In the genomic region with DNA sequence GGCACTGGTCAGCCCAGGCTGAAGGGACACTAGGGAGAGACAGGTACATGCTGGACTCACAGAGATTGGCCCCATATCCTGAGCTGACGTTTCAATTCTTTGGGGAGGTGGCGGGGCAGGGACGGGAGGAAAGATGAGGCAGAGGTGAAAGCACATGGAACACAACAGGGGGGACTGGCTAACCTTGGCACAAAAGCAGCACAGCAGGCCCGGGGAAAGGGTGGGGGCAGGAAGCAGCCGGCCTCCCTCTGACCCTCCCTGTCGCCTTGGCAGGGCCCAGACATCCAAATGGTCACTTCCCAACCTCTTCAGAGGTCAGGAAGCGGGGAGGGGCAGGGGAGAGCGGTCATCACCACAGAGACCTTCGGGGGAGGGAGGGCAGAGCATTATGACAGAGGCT, we compare ENCODE assay signal across 14 cellular contexts. TPM values are rescaled to one million over a fixed set of nuclear protein-coding genes. Genes with fewer than 3 reads are reported as not detected.
DNase-seq lines count a peak whose midpoint lies in the region; ATAC-seq and TF ChIP-seq lines count a peak whose summit lies in the region.
"Had no signal": no experiment of that assay in that cellular context is flagged by ENCODE, and none has a peak within 500 bp of the region (broad histone marks: within the 10 kb centered on the region; RNA-seq: fewer than 3 reads in every experiment).

No MANE protein-coding gene starts in this region.

- peaks cover 13% of the 10 kb centered on the region for H3K4me1 ChIP-seq in Caco-2
- peaks cover 23% of the 10 kb centered on the region for H3K4me1 ChIP-seq in body of pancreas
- peaks cover 0 to 90% of the 10 kb centered on the region in 2 donors for H3K4me1 ChIP-seq in right atrium auricular region
- peaks cover 7% of the 10 kb centered on the region for H3K4me1 ChIP-seq in psoas muscle

- ATAC-seq in body of pancreas (peak; percentile 38), psoas muscle (peak; percentile 22 to 66 (median 64)), GM18873 (IDR thresholded peaks at IDR 0.05; ENCODE audit: low FRiP score, unreplicated experiment) (no peak)
- ATAC-seq: pancreas had no signal

- no TSS peak for BruUV-seq in Caco-2 (replicated peaks; lab: Mats Ljungman, UMichigan)

- H3K9me3 Mint-ChIP-seq in Caco-2 (ENCODE audit: unreplicated experiment): no peaks in the 10 kb centered on the region

- no peaks in the 10 kb centered on the region; the same call in none of the 2 replicates for H3K36me3 ChIP-seq in Caco-2 (ENCODE audit: control insufficient read depth, insufficient read depth, low read length)
- H3K36me3 ChIP-seq in body of pancreas (replicated peaks in 1 of 2; ENCODE audit: insufficient read depth in 1 of 2, low read depth in 2 of 2): no peaks in the 10 kb centered on the region
- peaks cover 28% of the 10 kb centered on the region for H3K36me3 ChIP-seq in right atrium auricular region
- peaks cover 0 to 52% of the 10 kb centered on the region in 2 donors for H3K36me3 ChIP-seq in psoas muscle (ENCODE audit: insufficient read depth in 1 of 2, low read depth in 1 of 2)
- H3K36me3 ChIP-seq: pancreas had no signal

- TF ChIP-seq CTCF in Caco-2 (IDR thresholded peaks at IDR 0.05; ENCODE audit: insufficient read depth in 1 of 2, low read depth in 1 of 2, low read length in 1 of 2, severe bottlenecking in 1 of 2, unreplicated experiment in 1 of 2) (no peak), body of pancreas (IDR thresholded peaks at IDR 0.05) (no peak), right atrium auricular region (IDR thresholded peaks at IDR 0.05) (no peak), psoas muscle (IDR thresholded peaks at IDR 0.05) (no peak)

- DNase-seq in Caco-2 (no peak), body of pancreas (peak in 3 of 4 donors; percentile 27 to 34 (median 28)), right atrium auricular region (ENCODE audit: low spot score) (peak; percentile 86), psoas muscle (peak; percentile 73 to 87), pons (ENCODE audit: low spot score) (no peak), cerebellar cortex (ENCODE audit: low spot score) (no peak), SK-N-DZ (ENCODE audit: low spot score) (no peak)
- DNase-seq: activated CD4-positive, CD25-positive, alpha-beta regulatory T cell treated with anti-CD3 and anti-CD28 coated beads, Interleukin-2, amount 50 U/mL, for 72 hours; activated naive CD4-positive, alpha-beta T cell treated with Interleukin-2 at 50 U/mL for 16 hours; NCI-H345; SIG-M5 had no signal

- no peaks in the 10 kb centered on the region for H3K27me3 Mint-ChIP-seq in Caco-2 (ENCODE audit: insufficient read depth, unreplicated experiment)
- H3K27me3 Mint-ChIP-seq: B cell had no signal

- 58 to 79% methylated on average over 9 of the region's 9 CpGs for WGBS in body of pancreas, 2 donors
- 45 to 54% (median 49%) methylated on average over 8 to 9 of the region's 9 CpGs for WGBS in psoas muscle, 3 donors

- peak overlapping the region; percentile 13 for H3K27ac Mint-ChIP-seq in Caco-2 (ENCODE audit: unreplicated experiment)
- H3K27ac Mint-ChIP-seq: B cell had no signal

- H3K27me3 ChIP-seq in Caco-2 (replicated peaks; ENCODE audit: control insufficient read depth, insufficient read depth, low read length) (no peaks in the 10 kb centered on the region), body of pancreas (no peaks in the 10 kb centered on the region), right atrium auricular region (no peaks in the 10 kb centered on the region), psoas muscle (ENCODE audit: insufficient read depth in 3 of 3, low read length in 2 of 3) (no peaks in the 10 kb centered on the region)
- H3K27me3 ChIP-seq: pancreas had no signal

- TF ChIP-seq POLR2A in body of pancreas (IDR thresholded peaks at IDR 0.05): no peak

- CTCF ChIA-PET in Caco-2 (lab: Charles Lee): no interaction called here

- no peak overlapping the region for H3K4me3 Mint-ChIP-seq in Caco-2 (ENCODE audit: unreplicated experiment)
- H3K4me3 Mint-ChIP-seq: B cell had no signal

- peaks cover 17% of the 10 kb centered on the region for H3K4me1 Mint-ChIP-seq in Caco-2 (ENCODE audit: low read depth, unreplicated experiment)

- H3K27ac ChIP-seq in body of pancreas (peak overlapping the region in 1 of 4 donors; percentile 6), right atrium auricular region (peak overlapping the region; percentile 64 to 75), psoas muscle (peak overlapping the region; percentile 46)

- POLR2A ChIA-PET in Caco-2 (lab: Charles Lee): no interaction called here

- H3K9me3 ChIP-seq in Caco-2 (no peaks in the 10 kb centered on the region), body of pancreas (no peaks in the 10 kb centered on the region), right atrium auricular region (no peaks in the 10 kb centered on the region), psoas muscle (no peaks in the 10 kb centered on the region)
- H3K9me3 ChIP-seq: pancreas had no signal

- intact Hi-C loops in Caco-2 (cut with micrococcal nuclease; ENCODE audit: unreplicated experiment): no loop called here
- intact Hi-C loops in body of pancreas (cut with DNase I): loop anchor here (10.0 kb wide), 1 partner anchor 329 kb away; no protein-coding TSS in a partner anchor
- intact Hi-C loops in psoas muscle (cut with DNase I): no loop called here

- H3K4me3 ChIP-seq in Caco-2 (ENCODE audit: low read depth, low read length): no peak overlapping the region
- no peak overlapping the region for H3K4me3 ChIP-seq in body of pancreas
- no peak overlapping the region for H3K4me3 ChIP-seq in right atrium auricular region
- H3K4me3 ChIP-seq in psoas muscle: no peak overlapping the region
- H3K4me3 ChIP-seq: pancreas had no signal

- peaks cover 21% of the 10 kb centered on the region for H3K36me3 Mint-ChIP-seq in Caco-2 (ENCODE audit: insufficient read depth, unreplicated experiment)

RNA-seq across cellular contexts. Expression of a gene that starts 6.6 kb away (rescaled TPM):
- 227 and 236 TPM in 2 replicates for total RNA-seq in Caco-2 (2022)
- 100 to 1,000 TPM in 1 of 2 donors, 10 to 100 TPM in 1; 83.7 to 101 TPM for total RNA-seq in body of pancreas
- total RNA-seq in right atrium auricular region: 10 to 100 TPM; 51.4 to 99.8 TPM
- 10 to 100 TPM; 20.0 to 50.6 (median 34.1) TPM for total RNA-seq in psoas muscle
- polyA plus RNA-seq in psoas muscle: 10 to 100 TPM; 19.2 to 20.2 (median 19.7) TPM
- polyA plus RNA-seq in SK-N-DZ (2014; cell fraction: cytosol; rRNA removed): 96.5 and 119 TPM in 2 replicates
- polyA plus RNA-seq in SK-N-DZ (2014; cell fraction: nucleus; rRNA removed): 46.0 and 48.2 TPM in 2 replicates

RNA-seq across cellular contexts. Expression of a gene that starts 9.0 kb away (rescaled TPM):
- total RNA-seq in Caco-2 (2022) (9.4 and 10.2 TPM in 2 replicates), body of pancreas (10 to 100 TPM; 16.2 to 19.5 TPM), right atrium auricular region (10 to 100 TPM; 11.4 to 19.0 TPM), psoas muscle (1 to 10 TPM; 4.6 to 6.5 (median 6.2) TPM)
- polyA plus RNA-seq in psoas muscle: 1 to 10 TPM; 4.2 to 7.8 (median 6.5) TPM
- polyA plus RNA-seq in SK-N-DZ (2014; cell fraction: cytosol; rRNA removed): not detected in 2 replicates
- polyA plus RNA-seq in SK-N-DZ (2014; cell fraction: nucleus; rRNA removed): 0.19 and 0.85 TPM in 2 replicates

RNA-seq across cellular contexts. Expression of a gene that starts 9.5 kb away (rescaled TPM):
- total RNA-seq in Caco-2 (2022) (1.2 and 1.7 TPM in 2 replicates), body of pancreas (under 1 TPM; 0.33 to 0.52 TPM), right atrium auricular region (1 to 10 TPM in 1 of 2 donors, under 1 TPM in 1; 0.63 to 3.5 TPM), psoas muscle (under 1 TPM; 0.04 to 0.22 (median 0.16) TPM)
- under 1 TPM; 0.04 to 0.09 (median 0.04) TPM for polyA plus RNA-seq in psoas muscle
- polyA plus RNA-seq in SK-N-DZ (2014; cell fraction: cytosol; rRNA removed): 12.2 and 13.4 TPM in 2 replicates
- polyA plus RNA-seq in SK-N-DZ (2014; cell fraction: nucleus; rRNA removed): 5.8 and 7.5 TPM in 2 replicates

RNA-seq across cellular contexts. Expression of a gene that starts 17.4 kb away (rescaled TPM):
- total RNA-seq in Caco-2 (2022): 1,565 and 1,613 TPM in 2 replicates
- total RNA-seq in body of pancreas: 100 to 1,000 TPM; 406 to 507 TPM
- 1,000 to 10,000 TPM in 1 of 2 donors, 100 to 1,000 TPM in 1; 551 to 1,071 TPM for total RNA-seq in right atrium auricular region
- 1,000 to 10,000 TPM in 1 of 4 donors, 100 to 1,000 TPM in 3; 506 to 1,045 (median 824) TPM for total RNA-seq in psoas muscle
- 1,000 to 10,000 TPM; 2,533 to 3,118 (median 2,913) TPM for polyA plus RNA-seq in psoas muscle
- polyA plus RNA-seq in SK-N-DZ (2014; cell fraction: cytosol; rRNA removed): 3,079 and 3,305 TPM in 2 replicates
- 2,009 and 2,107 TPM in 2 replicates for polyA plus RNA-seq in SK-N-DZ (2014; cell fraction: nucleus; rRNA removed)

RNA-seq across cellular contexts. Expression of a gene that starts 35.2 kb away (rescaled TPM):
- 17.6 and 18.2 TPM in 2 replicates for total RNA-seq in Caco-2 (2022)
- total RNA-seq in body of pancreas: 10 to 100 TPM; 17.1 to 37.6 TPM
- total RNA-seq in right atrium auricular region: 10 to 100 TPM in 1 of 2 donors, 1 to 10 TPM in 1; 9.9 to 11.1 TPM
- total RNA-seq in psoas muscle: 10 to 100 TPM in 2 of 4 donors, 1 to 10 TPM in 2; 8.7 to 16.8 (median 12.8) TPM
- 10 to 100 TPM; 10.4 to 17.8 (median 10.6) TPM for polyA plus RNA-seq in psoas muscle
- polyA plus RNA-seq in SK-N-DZ (2014; cell fraction: cytosol; rRNA removed): 6.4 and 6.5 TPM in 2 replicates
- polyA plus RNA-seq in SK-N-DZ (2014; cell fraction: nucleus; rRNA removed): 2.6 and 5.0 TPM in 2 replicates

Comparison
In these comparisons a context has a peak if more than half of its experiments do, and no peak if none do; other contexts are left out.
1. DNase-seq: peak in body of pancreas (3 of 4), right atrium auricular region (single experiment) and psoas muscle (2 of 2); none in Caco-2 (0 of 2), pons (single experiment), cerebellar cortex (single experiment) and SK-N-DZ (single experiment).